Comparison of ENCODE assay signal across 25 cellular contexts in the genomic region with DNA sequence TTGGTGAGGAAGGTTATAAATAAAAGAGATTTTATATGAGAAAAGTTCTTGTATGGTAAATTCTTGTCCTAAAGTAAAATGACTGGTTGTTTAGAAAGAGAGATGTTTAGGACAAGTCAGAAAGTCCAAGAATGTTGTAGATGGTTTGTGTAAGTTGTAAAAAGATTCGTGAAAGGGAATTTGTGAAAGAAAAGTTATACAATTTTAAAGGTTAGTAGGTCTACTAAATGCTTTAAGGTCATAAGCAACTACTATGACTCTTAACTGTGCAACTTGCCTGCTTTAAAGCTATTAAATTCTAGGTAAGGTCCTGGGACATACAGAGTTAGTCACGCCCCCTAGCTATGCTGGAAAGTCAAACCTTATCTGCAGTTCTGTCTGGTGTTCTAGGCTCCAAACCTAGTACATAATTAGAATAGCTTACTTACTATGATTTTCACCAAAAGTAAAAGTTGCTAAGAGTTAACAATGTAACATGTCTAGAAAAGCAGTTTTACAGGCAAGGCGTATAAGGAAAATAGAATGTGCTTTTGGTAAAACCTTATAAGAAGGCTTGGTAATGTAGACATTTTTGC. TPM values are rescaled to one million over a fixed set of nuclear protein-coding genes. Genes with fewer than 3 reads are reported as not detected.
"Had no signal": no experiment of that assay in that cellular context is flagged by ENCODE, and none has a peak within 500 bp of the region (broad histone marks: within the 10 kb centered on the region; RNA-seq: fewer than 3 reads in every experiment).

No MANE protein-coding gene starts in this region.

- H3K27me3 ChIP-seq: brain microvascular endothelial cell, cardiac muscle cell had no signal

- H3K36me3 ChIP-seq: brain microvascular endothelial cell, cardiac muscle cell had no signal

- DNase-seq: activated CD4-positive, alpha-beta memory T cell treated with anti-CD3 and anti-CD28 coated beads for 36 hours; activated CD4-positive, alpha-beta T cell treated with anti-CD3 and anti-CD28 coated beads, Interleukin-2, amount 10 ng/mL, durations not matched to agents 7 days and 5 days; activated CD4-positive, CD25-positive, alpha-beta regulatory T cell; activated CD8-positive, alpha-beta memory T cell treated with anti-CD3 and anti-CD28 coated beads for 24 hours; activated effector memory CD4-positive, alpha-beta T cell treated with anti-CD3 and anti-CD28 coated beads, Interleukin-2, amount 50 U/mL, for 16 hours; activated naive CD4-positive, alpha-beta T cell treated with Interleukin-2 at 50 U/mL for 16 hours; activated naive CD8-positive, alpha-beta T cell treated with anti-CD3 and anti-CD28 coated beads, Interleukin-2, amount 50 U/mL, for 24 hours; activated T-cell treated with anti-CD3 and anti-CD28 coated beads, Interleukin-2, amount 50 U/mL, for 4 hours; amygdala; brain microvascular endothelial cell; MM.1S; NCI-H1105; NCI-H1436; NCI-H187; NCI-H2081; NCI-H510A treated with DMSO at 0.1 percent for 48 hours; NCI-H69; RPMI8226; T-cell; T-helper 2 cell; T1000 had no signal

- H3K27ac ChIP-seq: brain microvascular endothelial cell, cardiac muscle cell, SK-N-MC had no signal

- H3K4me1 Mint-ChIP-seq: activated CD4-positive, alpha-beta T cell treated with anti-CD3 and anti-CD28 coated beads, Interleukin-2, amount 10 ng/mL, durations not matched to agents 7 days and 5 days; activated naive CD8-positive, alpha-beta T cell treated with anti-CD3 and anti-CD28 coated beads, Interleukin-2, amount 50 U/mL, for 24 hours; T-cell had no signal

- H3K4me3 ChIP-seq: cardiac muscle cell, SK-N-MC had no signal

- H3K4me3 Mint-ChIP-seq: activated CD4-positive, alpha-beta memory T cell treated with anti-CD3 and anti-CD28 coated beads for 36 hours; activated CD4-positive, alpha-beta T cell treated with anti-CD3 and anti-CD28 coated beads, Interleukin-2, amount 10 ng/mL, durations not matched to agents 7 days and 5 days; activated naive CD8-positive, alpha-beta T cell treated with anti-CD3 and anti-CD28 coated beads, Interleukin-2, amount 50 U/mL, for 24 hours; activated T-cell treated with anti-CD3 and anti-CD28 coated beads, Interleukin-2, amount 50 U/mL, for 4 hours; T-cell had no signal

- H3K27ac Mint-ChIP-seq: activated CD4-positive, alpha-beta memory T cell treated with anti-CD3 and anti-CD28 coated beads for 36 hours; activated CD4-positive, alpha-beta T cell treated with anti-CD3 and anti-CD28 coated beads, Interleukin-2, amount 10 ng/mL, durations not matched to agents 7 days and 5 days; activated naive CD4-positive, alpha-beta T cell treated with anti-CD3 and anti-CD28 coated beads, Interleukin-2, amount 50 U/mL, for 72 hours; activated naive CD8-positive, alpha-beta T cell treated with anti-CD3 and anti-CD28 coated beads, Interleukin-2, amount 50 U/mL, for 24 hours; T-cell had no signal

RNA-seq across cellular contexts. Expression of a gene that starts 11.2 kb away (rescaled TPM):
- total RNA-seq: cardiac muscle cell, Right ventricle myocardium inferior had no signal

RNA-seq across cellular contexts. Expression of a gene that starts 46.3 kb away (rescaled TPM):
- total RNA-seq: activated CD4-positive, alpha-beta T cell treated with anti-CD3 and anti-CD28 coated beads, Interleukin-2, amount 10 ng/mL, durations not matched to agents 7 days and 5 days; activated naive CD4-positive, alpha-beta T cell treated with anti-CD3 and anti-CD28 coated beads, Interleukin-2, amount 50 U/mL, for 72 hours had no signal
